ENCODE assay signal across 8 cellular contexts in genomic region chr17:37047631-37048104, GRCh38.
DNase-seq lines count a peak whose midpoint lies in the region; ATAC-seq and TF ChIP-seq lines count a peak whose summit lies in the region.

No MANE protein-coding gene starts in this region.

- no peaks in the 10 kb centered on the region for H3K9me2 ChIP-seq in DOHH2 (replicated peaks; ENCODE audit: control insufficient read depth, low read length)
- H3K9me2 ChIP-seq in MM.1S (replicated peaks; ENCODE audit: insufficient read depth, low read length) = no peaks in the 10 kb centered on the region

- H3K9me3 ChIP-seq in DOHH2 (ENCODE audit: control insufficient read depth, insufficient read depth, low read length) (no peaks in the 10 kb centered on the region), MM.1S (replicated peaks; ENCODE audit: insufficient read depth, low read length) (no peaks in the 10 kb centered on the region), neutrophil (no peaks in the 10 kb centered on the region)

- no peaks in the 10 kb centered on the region for H3K27me3 Mint-ChIP-seq in activated T-helper 2 cell treated with anti-CD3 and anti-CD28 coated beads, Interferon-gamma antibody, Interleukin-2, Interleukin-4, amounts not matched to agents 10 μg/mL and 5 μg/mL and 100 μg/mL, durations not matched to agents 14 hours and 24 hours and 36 hours (ENCODE audit: low read depth)

- H3K27ac ChIP-seq in DOHH2 (ENCODE audit: low read depth, low read length) = no peak overlapping the region
- H3K27ac ChIP-seq in MM.1S (ENCODE audit: low read length) = no peak overlapping the region
- H3K27ac ChIP-seq in neutrophil = no peak overlapping the region

- no peak overlapping the region for H3K4me3 Mint-ChIP-seq in activated T-helper 2 cell treated with anti-CD3 and anti-CD28 coated beads, Interferon-gamma antibody, Interleukin-2, Interleukin-4, amounts not matched to agents 10 μg/mL and 5 μg/mL and 100 μg/mL, durations not matched to agents 14 hours and 24 hours and 36 hours (ENCODE audit: low read depth)

- intact Hi-C loops in activated T-helper 2 cell treated with anti-CD3 and anti-CD28 coated beads, Interferon-gamma antibody, Interleukin-2, Interleukin-4, amounts not matched to agents 10 μg/mL and 5 μg/mL and 100 μg/mL, durations not matched to agents 14 hours and 24 hours and 36 hours (cut with micrococcal nuclease) = loop anchor here (1.0 kb wide), 2 partner anchors 98 to 418 kb away; no protein-coding TSS in a partner anchor

- no peak for ATAC-seq in GM18868 (IDR thresholded peaks at IDR 0.05; ENCODE audit: unreplicated experiment)

- H3K36me3 ChIP-seq in DOHH2 (ENCODE audit: control insufficient read depth, low read length) (peaks cover 28% of the 10 kb centered on the region), MM.1S (replicated peaks; ENCODE audit: insufficient read depth, low read length) (no peaks in the 10 kb centered on the region; the same call in 1 of the 2 replicates), neutrophil (peaks cover 68% of the 10 kb centered on the region)

- H3K4me3 ChIP-seq in DOHH2 (ENCODE audit: low read length) (no peak overlapping the region), MM.1S (ENCODE audit: low read length) (no peak overlapping the region), fibroblast of villous mesenchyme (ENCODE audit: low read depth, low read length) (no peak overlapping the region), neutrophil (ENCODE audit: low read depth in 1 of 2, low read length in 1 of 2) (no peak overlapping the region)

- H3K4me1 Mint-ChIP-seq in activated T-helper 2 cell treated with anti-CD3 and anti-CD28 coated beads, Interferon-gamma antibody, Interleukin-2, Interleukin-4, amounts not matched to agents 10 μg/mL and 5 μg/mL and 100 μg/mL, durations not matched to agents 14 hours and 24 hours and 36 hours (ENCODE audit: low read depth) = peaks cover 12% of the 10 kb centered on the region

- no peak overlapping the region for H2AFZ ChIP-seq in MM.1S (ENCODE audit: low read length)

- H3K36me3 Mint-ChIP-seq in activated T-helper 2 cell treated with anti-CD3 and anti-CD28 coated beads, Interferon-gamma antibody, Interleukin-2, Interleukin-4, amounts not matched to agents 10 μg/mL and 5 μg/mL and 100 μg/mL, durations not matched to agents 14 hours and 24 hours and 36 hours (ENCODE audit: low read depth) = peaks cover 20% of the 10 kb centered on the region

- peak overlapping the region; percentile 64 for H3K27ac Mint-ChIP-seq in activated T-helper 2 cell treated with anti-CD3 and anti-CD28 coated beads, Interferon-gamma antibody, Interleukin-2, Interleukin-4, amounts not matched to agents 10 μg/mL and 5 μg/mL and 100 μg/mL, durations not matched to agents 14 hours and 24 hours and 36 hours

- H3K79me2 ChIP-seq in DOHH2 (ENCODE audit: control insufficient read depth, low read length) (no peaks in the 10 kb centered on the region), MM.1S (ENCODE audit: low read length) (no peaks in the 10 kb centered on the region)

- TF ChIP-seq CTCF in DOHH2 (IDR thresholded peaks at IDR 0.05; ENCODE audit: low read depth, low read length, poor library complexity, severe bottlenecking) (peak; percentile 94), MM.1S (IDR thresholded peaks at IDR 0.05; ENCODE audit: low read length) (peak; percentile 90), fibroblast of villous mesenchyme (IDR thresholded peaks at IDR 0.05; ENCODE audit: insufficient read depth, low read depth, low read length) (peak; percentile 86), neutrophil (IDR thresholded peaks at IDR 0.05) (peak; percentile 70)

- H3F3A ChIP-seq in DOHH2 (ENCODE audit: control insufficient read depth, insufficient read depth) (peaks cover 5% of the 10 kb centered on the region), MM.1S (ENCODE audit: insufficient read depth, low read length) (no peaks in the 10 kb centered on the region)

- no peaks in the 10 kb centered on the region for H3K4me1 ChIP-seq in DOHH2 (ENCODE audit: control insufficient read depth, low read length)
- H3K4me1 ChIP-seq in MM.1S (ENCODE audit: low read length) = no peaks in the 10 kb centered on the region
- H3K4me1 ChIP-seq in neutrophil (ENCODE audit: control insufficient read depth in 1 of 2, insufficient read depth in 1 of 2, low read depth in 1 of 2, low read length in 1 of 2) = no peaks in the 10 kb centered on the region

- H3K4me2 ChIP-seq in DOHH2 (ENCODE audit: low read length) (no peak overlapping the region), MM.1S (ENCODE audit: low read depth, low read length) (no peak overlapping the region)

- DNase-seq in MM.1S (peak; percentile 75), SHP77 (lab: John Stamatoyannopoulos, UW) (peak; percentile 73 to 80), fibroblast of villous mesenchyme (ENCODE audit: low read depth) (peak; percentile 88), stromal cell of bone marrow (ENCODE audit: low read depth) (peak; percentile 61)
- DNase-seq in activated T-helper 2 cell treated with anti-CD3 and anti-CD28 coated beads, Interferon-gamma antibody, Interleukin-2, Interleukin-4, amounts not matched to agents 10 μg/mL and 5 μg/mL and 100 μg/mL, durations not matched to agents 14 hours and 24 hours and 36 hours (ENCODE audit: low spot score) = peak; percentile 66

- no peaks in the 10 kb centered on the region for H3K9me3 Mint-ChIP-seq in activated T-helper 2 cell treated with anti-CD3 and anti-CD28 coated beads, Interferon-gamma antibody, Interleukin-2, Interleukin-4, amounts not matched to agents 10 μg/mL and 5 μg/mL and 100 μg/mL, durations not matched to agents 14 hours and 24 hours and 36 hours

- H3K9ac ChIP-seq in MM.1S (ENCODE audit: low read length) = no peak overlapping the region

- H3K27me3 ChIP-seq in DOHH2 (ENCODE audit: control insufficient read depth, low read length) = no peaks in the 10 kb centered on the region
- H3K27me3 ChIP-seq in MM.1S (replicated peaks; ENCODE audit: insufficient read depth, low read length) = no peaks in the 10 kb centered on the region
- no peaks in the 10 kb centered on the region for H3K27me3 ChIP-seq in neutrophil

- H4K20me1 ChIP-seq in DOHH2 (ENCODE audit: control insufficient read depth, insufficient read depth, low read depth, low read length) = no peaks in the 10 kb centered on the region
- no peaks in the 10 kb centered on the region for H4K20me1 ChIP-seq in MM.1S (ENCODE audit: insufficient read depth, low read length)
